8 cellular contexts compared by ENCODE assay signal in the genomic region with DNA sequence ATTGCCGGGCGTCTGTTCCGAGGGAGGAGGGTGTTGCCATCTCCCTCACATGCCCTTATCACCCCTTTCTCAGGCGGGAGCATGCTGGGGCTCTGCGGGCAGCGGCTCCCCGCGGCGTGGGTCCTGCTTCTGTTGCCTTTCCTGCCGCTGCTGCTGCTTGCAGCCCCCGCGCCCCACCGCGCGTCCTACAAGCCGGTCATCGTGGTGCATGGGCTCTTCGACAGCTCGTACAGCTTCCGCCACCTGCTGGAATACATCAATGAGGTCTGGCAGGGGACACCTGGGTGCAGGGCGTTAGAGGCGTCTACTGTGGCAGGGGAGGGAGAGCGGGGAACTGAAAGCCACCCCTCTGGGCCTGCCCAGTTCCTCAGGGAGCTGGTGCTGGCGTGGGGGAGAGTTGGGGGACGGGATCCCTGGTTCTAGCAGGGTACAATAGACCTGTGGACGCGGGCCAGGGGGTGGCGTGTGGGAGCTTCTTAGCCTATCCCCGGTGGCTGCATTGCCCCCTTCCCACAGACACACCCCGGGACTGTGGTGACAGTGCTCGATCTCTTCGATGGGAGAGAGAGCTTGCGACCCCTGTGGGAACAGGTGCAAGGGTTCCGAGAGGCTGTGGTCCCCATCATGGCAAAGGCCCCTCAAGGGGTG. TPM values are rescaled to one million over a fixed set of nuclear protein-coding genes. Genes with fewer than 3 reads are reported as not detected.
DNase-seq lines count a peak whose midpoint lies in the region; ATAC-seq lines count a peak whose summit lies in the region.

No MANE protein-coding gene starts in this region.

- peak; percentile 79 for DNase-seq in AG08396 (ENCODE audit: low spot score)
- DNase-seq in M059J (ENCODE audit: low read depth), result peak; percentile 78
- peak; percentile 20 for DNase-seq in SKM-1 (lab: John Stamatoyannopoulos, UW; ENCODE audit: unreplicated experiment)
- DNase-seq in left cardiac atrium, result peak; percentile 72
- DNase-seq in posterior vena cava (ENCODE audit: low spot score), result peak; percentile 83

- 4 to 5% (median 4%) methylated on average over 33 to 34 of the region's 34 CpGs for WGBS in adipose tissue, 3 donors

- intact Hi-C loops in left cardiac atrium (cut with DNase I) (loop anchor here in 1 of 2 donors (2.0 kb wide), 2 partner anchors 36 to 68 kb away; no protein-coding TSS in a partner anchor), posterior vena cava (cut with DNase I) (loop anchor here in 1 of 2 donors (5.0 kb wide), 1 partner anchor 37 kb away; no protein-coding TSS in a partner anchor)

- peak overlapping the region; percentile 1 for H3K27ac ChIP-seq in adipose tissue (ENCODE audit: low read depth, low read length)

- ATAC-seq in GM19043 (IDR thresholded peaks at IDR 0.05; ENCODE audit: low read depth, unreplicated experiment), result peak; percentile 70
- peak; percentile 63 to 66 for ATAC-seq in left cardiac atrium
- ATAC-seq in GM18517 (IDR thresholded peaks at IDR 0.05; ENCODE audit: unreplicated experiment), result no peak

RNA-seq across cellular contexts. Expression of a gene that starts 0.7 kb away (rescaled TPM):
- total RNA-seq in M059J (2014; rRNA removed; shearing (Covaris generic)), result 11.3 and 12.3 TPM in 2 replicates
- polyA plus RNA-seq in adipose tissue, result 10 to 100 TPM in 2 of 3 donors, 1 to 10 TPM in 1; 6.3 to 18.5 (median 13.2) TPM
- total RNA-seq in left cardiac atrium, result 10 to 100 TPM; 20.2 to 29.6 TPM
- total RNA-seq in posterior vena cava, result 10 to 100 TPM; 14.2 to 18.4 TPM

RNA-seq across cellular contexts. Expression of a gene that starts 2.9 kb away (rescaled TPM):
- 0.12 TPM in 1 of 2 replicates, not detected in the other for total RNA-seq in M059J (2014; rRNA removed; shearing (Covaris generic))
- polyA plus RNA-seq in adipose tissue, result 1 to 10 TPM in 2 of 3 donors, under 1 TPM in 1; 0.70 to 5.6 (median 1.4) TPM
- under 1 TPM; 0.77 to 0.97 TPM for total RNA-seq in left cardiac atrium
- total RNA-seq in posterior vena cava, result 1 to 10 TPM; 2.6 to 3.6 TPM

RNA-seq across cellular contexts. Expression of a gene that starts 9.8 kb away (rescaled TPM):
- total RNA-seq in M059J (2014; rRNA removed; shearing (Covaris generic)), result 0.89 and 1.6 TPM in 2 replicates
- polyA plus RNA-seq in adipose tissue, result 10 to 100 TPM in 2 of 3 donors, 1 to 10 TPM in 1; 5.3 to 49.7 (median 12.4) TPM
- total RNA-seq in left cardiac atrium, result 1 to 10 TPM; 7.1 to 8.7 TPM
- total RNA-seq in posterior vena cava, result 10 to 100 TPM; 16.9 to 19.2 TPM

RNA-seq across cellular contexts. Expression of a gene that starts 21.2 kb away (rescaled TPM):
- 101 and 120 TPM in 2 replicates for total RNA-seq in M059J (2014; rRNA removed; shearing (Covaris generic))
- polyA plus RNA-seq in adipose tissue, result 10 to 100 TPM; 19.9 to 56.3 (median 43.1) TPM
- total RNA-seq in left cardiac atrium, result 10 to 100 TPM; 54.8 to 58.1 TPM
- total RNA-seq in posterior vena cava, result 10 to 100 TPM; 42.0 to 53.3 TPM

RNA-seq across cellular contexts. Expression of a gene that starts 23.6 kb away (rescaled TPM):
- total RNA-seq in M059J (2014; rRNA removed; shearing (Covaris generic)), result 158 and 159 TPM in 2 replicates
- 10 to 100 TPM; 37.7 to 82.3 (median 49.6) TPM for polyA plus RNA-seq in adipose tissue
- 10 to 100 TPM; 73.0 to 77.9 TPM for total RNA-seq in left cardiac atrium
- total RNA-seq in posterior vena cava, result 10 to 100 TPM; 43.2 to 46.7 TPM

Comparison
In these comparisons a context has a peak if more than half of its experiments do, and no peak if none do; other contexts are left out.
1. DNase-seq: peak in every context shown above with its lines; median percentile 83 in posterior vena cava; 79 in AG08396; 78 in M059J; 72 in left cardiac atrium; 20 in SKM-1.